Comparison of ENCODE assay signal across 16 cellular contexts in the genomic region with DNA sequence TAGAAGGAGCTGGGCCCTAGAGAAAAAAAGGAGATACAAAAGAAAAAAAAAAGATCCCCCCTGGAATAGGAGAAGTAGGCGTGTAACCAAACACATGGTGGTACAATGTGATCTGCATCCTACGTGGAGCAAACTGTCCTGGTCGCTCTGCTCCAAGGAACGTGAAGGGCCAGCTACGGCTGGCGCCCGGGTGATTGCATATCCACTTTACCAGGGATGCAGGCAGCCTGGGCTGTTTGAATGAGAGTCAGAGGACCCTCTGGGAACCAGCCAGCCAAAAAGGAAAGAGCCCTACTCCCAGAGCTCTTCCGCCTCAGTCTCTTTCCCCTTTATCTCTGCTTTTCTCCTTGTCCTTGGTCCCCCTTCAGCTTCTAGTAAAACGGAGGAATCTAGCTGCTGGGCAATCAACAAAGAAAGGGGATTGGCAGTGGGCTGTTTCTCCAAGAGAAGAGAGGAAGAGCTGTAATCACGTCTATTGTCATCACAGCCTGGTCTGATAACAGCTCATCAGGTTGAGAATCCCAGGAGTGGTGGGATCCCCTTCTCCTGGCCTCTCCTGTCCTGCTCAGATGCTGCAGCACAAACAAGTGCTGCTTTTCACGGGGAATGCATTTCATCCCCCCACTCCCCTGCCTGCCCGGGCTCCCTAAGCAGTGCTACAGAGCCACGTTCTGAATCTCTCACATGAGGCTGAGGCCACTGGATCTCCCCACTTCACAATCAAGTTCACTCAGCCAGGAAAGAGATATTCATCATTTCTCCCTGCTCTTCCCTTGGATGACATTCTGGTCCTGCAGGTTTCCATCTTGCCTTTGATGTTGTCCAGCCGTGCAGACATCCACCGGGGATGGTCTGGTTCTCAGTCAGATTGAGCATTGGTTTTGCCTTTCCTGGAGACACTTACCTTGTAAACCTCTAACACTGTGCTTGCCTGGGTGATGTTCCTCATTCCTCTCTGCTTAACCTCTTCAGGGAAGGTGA.
A peak's percentile ranks its signal among the peaks of the same experiment; 100 is the strongest.
DNase-seq lines count a peak whose midpoint lies in the region; FAIRE-seq and TF ChIP-seq lines count a peak whose summit lies in the region.
"Had no signal": no experiment of that assay in that cellular context is flagged by ENCODE, and none has a peak within 500 bp of the region (broad histone marks: within the 10 kb centered on the region; RNA-seq: fewer than 3 reads in every experiment).

No MANE protein-coding gene starts in this region.

- peak overlapping the region; percentile 20; the same call in 1 of the 2 replicates for H2AFZ ChIP-seq in H1 (ENCODE audit: low read length)
- no peak overlapping the region for H2AFZ ChIP-seq in osteoblast (ENCODE audit: low read length)

- no peak overlapping the region for H3K4ac ChIP-seq in H1 (replicated peaks; ENCODE audit: insufficient read length, low read depth, low read length)

- no peak overlapping the region for H2BK120ac ChIP-seq in H1 (replicated peaks; ENCODE audit: low read depth, low read length)

- no peak overlapping the region for H2BK12ac ChIP-seq in H1 (ENCODE audit: low read depth, low read length)

- no peaks in the 10 kb centered on the region for H3K23me2 ChIP-seq in H1 (ENCODE audit: low read depth, low read length)

- POLR2A ChIA-PET in H1 (lab: Charles Lee; ENCODE audit: partially characterized antibody), result no interaction called here

- no peak overlapping the region for H3K56ac ChIP-seq in H1 (replicated peaks; ENCODE audit: insufficient read length, low read depth, low read length)

- H3K27ac ChIP-seq in H1 (ENCODE audit: low read depth, low read length) (no peak overlapping the region), osteoblast (ENCODE audit: low read depth, low read length) (no peak overlapping the region), Peyer's patch (no peak overlapping the region)

- no peak for FAIRE-seq in H1 (lab: Jason Lieb, UNC)
- FAIRE-seq: HepG2 had no signal

- TF ChIP-seq CTCF in H1 (IDR thresholded peaks at IDR 0.05; ENCODE audit: control extremely low read depth in 1 of 3, insufficient read depth in 1 of 3, low read depth in 1 of 3, low read length in 3 of 3), result no peak
- TF ChIP-seq CTCF in osteoblast (IDR thresholded peaks at IDR 0.05; ENCODE audit: extremely low read depth, low read depth, low read length), result no peak
- TF ChIP-seq CTCF in Peyer's patch (IDR thresholded peaks at IDR 0.05), result no peak

- no peak overlapping the region for H2AK5ac ChIP-seq in H1 (ENCODE audit: low read depth, low read length)

- no peak overlapping the region; a peak in 1 of 7 replicates for H3K9ac ChIP-seq in H1 (replicated peaks in 1 of 4; ENCODE audit: extremely low read depth in 1 of 4, low read depth in 3 of 4, low read length in 3 of 4)

- peak overlapping the region; percentile 23; the same call in 1 of the 2 replicates for H4K8ac ChIP-seq in H1 (ENCODE audit: extremely low read depth, insufficient read depth, low read length)

- no peak overlapping the region for H3K18ac ChIP-seq in H1 (ENCODE audit: extremely low read depth, low read length)

- H3K4me2 ChIP-seq in H1 (ENCODE audit: insufficient read depth in 1 of 2, low read depth in 2 of 2, low read length in 2 of 2), result no peak overlapping the region
- no peak overlapping the region for H3K4me2 ChIP-seq in osteoblast (ENCODE audit: insufficient read depth, low read length)

- H3K27me3 ChIP-seq in H1 (replicated peaks in 1 of 4; ENCODE audit: control insufficient read depth in 3 of 4, extremely low read depth in 1 of 4, insufficient read depth in 3 of 4, low read length in 3 of 4) (no peaks in the 10 kb centered on the region), osteoblast (ENCODE audit: insufficient read depth, low read length) (peaks cover 2% of the 10 kb centered on the region), Peyer's patch (no peaks in the 10 kb centered on the region)

- 85% methylated on average over 15 of the region's 15 CpGs; no CpG with 5 or more reads in 1 of the 2 experiments for WGBS in H1 (ENCODE audit: extremely low coverage in 1 of 2, insufficient coverage in 1 of 2, insufficient read length in 1 of 2, insufficient replicate concordance in 2 of 2, low coverage in 1 of 2, low lambda C conversion rate in 2 of 2, missing lambda C conversion rate in 1 of 2), 2 experiments

- no peak for TF ChIP-seq RAD21 in H1 (IDR thresholded peaks at IDR 0.05 in 1 of 2, conservative IDR thresholded peaks at IDR 0.05 in 1 of 2; ENCODE audit: low read depth in 2 of 2, low read length in 2 of 2)

- no peaks in the 10 kb centered on the region for H3K9me3 ChIP-seq in H1 (ENCODE audit: insufficient read depth in 2 of 2, low read depth in 1 of 2, low read length in 1 of 2)
- H3K9me3 ChIP-seq in osteoblast (ENCODE audit: low read depth, low read length), result no peaks in the 10 kb centered on the region
- no peaks in the 10 kb centered on the region for H3K9me3 ChIP-seq in Peyer's patch

- no peak overlapping the region for H3K23ac ChIP-seq in H1 (ENCODE audit: insufficient read length)

- H4K91ac ChIP-seq in H1 (replicated peaks; ENCODE audit: insufficient read length, low read length), result no peak overlapping the region

- H2BK15ac ChIP-seq in H1 (ENCODE audit: low read length), result no peak overlapping the region

- H3K14ac ChIP-seq in H1 (ENCODE audit: insufficient read length), result no peak overlapping the region

- H4K20me1 ChIP-seq in H1 (replicated peaks in 1 of 2; ENCODE audit: control insufficient read depth in 1 of 2, insufficient read depth in 2 of 2, low read length in 2 of 2) (no peaks in the 10 kb centered on the region), osteoblast (ENCODE audit: insufficient read depth, low read length) (no peaks in the 10 kb centered on the region)

- H2BK5ac ChIP-seq in H1 (ENCODE audit: low read depth, low read length), result no peak overlapping the region

- DNase-seq in DMS79 (lab: John Stamatoyannopoulos, UW), result peak; percentile 71
- DNase-seq in NCI-H2227 (lab: John Stamatoyannopoulos, UW; ENCODE audit: unreplicated experiment), result peak; percentile 60
- no peak for DNase-seq in H1 (ENCODE audit: low read depth in 1 of 2, low spot score in 2 of 2)
- DNase-seq in osteoblast (ENCODE audit: insufficient read length, low spot score, missing footprints), result peak; percentile 58
- DNase-seq in Peyer's patch, result no peak
- no peak for DNase-seq in NK-92 treated with Interleukin-12 subunit alpha and Interleukin-12 subunit beta, amount 100 ng/mL, for 24 hours (lab: John Stamatoyannopoulos, UW)
- DNase-seq in NCI-H1417 treated with DMSO at 0.1 percent for 48 hours (lab: John Stamatoyannopoulos, UW), result no peak
- DNase-seq: CD8-positive, alpha-beta T cell; EL; H9; MM.1S; NCI-H1105 treated with DMSO at 0.1 percent for 48 hours; NCI-H2029; NCI-H345; SHP77 had no signal

- TF ChIP-seq POLR2A in H1 (IDR thresholded peaks at IDR 0.05; ENCODE audit: control extremely low read depth in 1 of 2, low read depth in 2 of 2, low read length in 2 of 2), result no peak
- no peak for TF ChIP-seq POLR2A in Peyer's patch (IDR thresholded peaks at IDR 0.05)

- H3K79me2 ChIP-seq in H1 (ENCODE audit: control insufficient read depth in 1 of 2, insufficient read depth in 2 of 2, low read length in 2 of 2) (no peaks in the 10 kb centered on the region), osteoblast (ENCODE audit: insufficient read depth, low read length) (no peaks in the 10 kb centered on the region)

- no peak overlapping the region for H2BK20ac ChIP-seq in H1 (ENCODE audit: low read length)

- no peak for TF ChIP-seq EP300 in H1 (IDR thresholded peaks at IDR 0.05; ENCODE audit: borderline replicate concordance in 1 of 2, low read depth in 2 of 2, low read length in 2 of 2)

- no peaks in the 10 kb centered on the region for H3K79me1 ChIP-seq in H1 (ENCODE audit: low read depth, low read length)

- H4K5ac ChIP-seq in H1 (ENCODE audit: insufficient read length, low read depth, low read length), result no peak overlapping the region

- CTCF ChIA-PET in H1 (lab: Charles Lee; ENCODE audit: partially characterized antibody), result interaction anchor here (0.7 to 0.8 kb wide), 2 partner anchors 16 to 31 kb away, joined by 3 to 5 read pairs; no protein-coding TSS in a partner anchor

- H3K36me3 ChIP-seq in H1 (ENCODE audit: control insufficient read depth in 2 of 4, insufficient read depth in 4 of 4, low read length in 3 of 4), result no peaks in the 10 kb centered on the region
- no peaks in the 10 kb centered on the region for H3K36me3 ChIP-seq in osteoblast (ENCODE audit: insufficient read depth, low read length)
- no peaks in the 10 kb centered on the region for H3K36me3 ChIP-seq in Peyer's patch

- H3K4me3 ChIP-seq in H1 (ENCODE audit: extremely low read depth in 1 of 4, insufficient read depth in 2 of 4, low read depth in 3 of 4, low read length in 4 of 4) (no peak overlapping the region), osteoblast (ENCODE audit: insufficient read depth, low read length) (no peak overlapping the region), Peyer's patch (no peak overlapping the region)

- H3K4me1 ChIP-seq in H1 (replicated peaks in 1 of 4; ENCODE audit: control insufficient read depth in 3 of 4, insufficient read depth in 4 of 4, low read length in 3 of 4), result no peaks in the 10 kb centered on the region
- H3K4me1 ChIP-seq in osteoblast (ENCODE audit: insufficient read depth, low read length), result no peaks in the 10 kb centered on the region
- no peaks in the 10 kb centered on the region for H3K4me1 ChIP-seq in Peyer's patch

TF ChIP-seq in H1, 55 proteins besides CTCF, POLR2A, EP300 and RAD21 (continues in another document):
- TF ChIP-seq BRCA1 (IDR thresholded peaks at IDR 0.05; ENCODE audit: low read depth, low read length) (no peak), TAF7 (optimal IDR thresholded peaks at IDR 0.05; ENCODE audit: borderline replicate concordance, low read depth, low read length) (no peak), SP4 (IDR thresholded peaks at IDR 0.05; ENCODE audit: low read length) (no peak), PHF8 (conservative IDR thresholded peaks at IDR 0.05; ENCODE audit: low read depth, low read length) (no peak), HDAC2 (IDR thresholded peaks at IDR 0.05; ENCODE audit: borderline replicate concordance in 1 of 2, low read depth in 2 of 2, low read length in 2 of 2) (no peak)

Comparison
In these comparisons a context has a peak if more than half of its experiments do, and no peak if none do; other contexts are left out.
1. DNase-seq: peak in DMS79 (single experiment), NCI-H2227 (single experiment) and osteoblast (single experiment); none in H1 (0 of 2), Peyer's patch (0 of 3), NK-92 treated with Interleukin-12 subunit alpha and Interleukin-12 subunit beta, amount 100 ng/mL, for 24 hours (single experiment) and NCI-H1417 treated with DMSO at 0.1 percent for 48 hours (single experiment).